Comparison of ENCODE assay signal across 6 cellular contexts in the genomic region with DNA sequence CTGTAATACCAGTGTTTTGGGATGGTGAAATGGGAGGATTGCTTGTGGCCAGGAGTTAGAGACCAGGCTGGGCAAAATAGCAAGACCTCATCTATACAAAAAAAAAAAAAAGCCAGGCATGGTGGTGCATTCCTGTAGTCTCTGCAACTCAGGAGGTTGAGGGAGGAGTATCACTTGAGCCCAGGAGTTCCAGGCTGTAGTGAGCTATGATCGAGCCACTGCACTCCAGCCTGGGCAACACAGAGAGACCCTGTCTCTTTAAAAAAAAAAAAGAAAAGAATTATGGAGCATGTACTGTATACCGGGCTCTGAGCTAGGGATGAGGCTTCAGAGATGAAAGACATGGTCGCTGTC.
"Had no signal": no experiment of that assay in that cellular context is flagged by ENCODE, and none has a peak within 500 bp of the region (broad histone marks: within the 10 kb centered on the region; RNA-seq: fewer than 3 reads in every experiment).

No MANE protein-coding gene starts in this region.

- ATAC-seq: K562 had no signal

- H3K4me3 ChIP-seq: K562 had no signal

- FAIRE-seq: HTR-8/SVneo, K562 had no signal

- DNase-seq: IMR-90, KBM-7, KG1 had no signal

- H3K27ac ChIP-seq: HL-60 had no signal
